15 cellular contexts compared by ENCODE assay signal in genomic region chr3:192929755-192930491, GRCh38. TPM values are rescaled to one million over a fixed set of nuclear protein-coding genes. Genes with fewer than 3 reads are reported as not detected.
DNase-seq lines count a peak whose midpoint lies in the region; ATAC-seq, FAIRE-seq and TF ChIP-seq lines count a peak whose summit lies in the region.
"Had no signal": no experiment of that assay in that cellular context is flagged by ENCODE, and none has a peak within 500 bp of the region (broad histone marks: within the 10 kb centered on the region; RNA-seq: fewer than 3 reads in every experiment).

No MANE protein-coding gene starts in this region.

- no peak for TF ChIP-seq CTCF in fibroblast of the aortic adventitia (IDR thresholded peaks at IDR 0.05; ENCODE audit: insufficient read depth, low read length)

- H3K4me3 ChIP-seq in fibroblast of the aortic adventitia (ENCODE audit: low read depth, low read length): no peak overlapping the region

- peak; percentile 42 for ATAC-seq in sciatic nerve
- no peak for ATAC-seq in HG02885 (IDR thresholded peaks at IDR 0.05; ENCODE audit: poor library complexity, unreplicated experiment)
- ATAC-seq: WTC11 had no signal

- FAIRE-seq in GM18507 (lab: Jason Lieb, UNC): peak; percentile 42
- FAIRE-seq: kidney had no signal

- DNase-seq in GM18507 (ENCODE audit: extremely low spot score, insufficient read length, low read depth) (no peak), NOMO-1 treated with DMSO at 0.1 percent for 48 hours (lab: John Stamatoyannopoulos, UW; ENCODE audit: unreplicated experiment) (peak; percentile 93), fibroblast of the aortic adventitia (ENCODE audit: low read depth) (peak; percentile 10), sciatic nerve (ENCODE audit: low spot score) (no peak), NCI-H2029 (lab: John Stamatoyannopoulos, UW) (no peak), kidney glomerular epithelial cell (lab: John Stamatoyannopoulos, UW) (no peak)
- DNase-seq: activated effector memory CD4-positive, alpha-beta T cell treated with Interleukin-2 at 50 U/mL for 16 hours; CD8-positive, alpha-beta memory T cell; erythroblast; head of caudate nucleus; kidney; NCI-H1092; NCI-H345 had no signal

- intact Hi-C loops in sciatic nerve (cut with DNase I): no loop called here

RNA-seq across cellular contexts. Expression of gene MB21D2, which starts 12.3 kb away (rescaled TPM):
- total RNA-seq in fibroblast of the aortic adventitia (ENCODE audit: low replicate concordance) (5.6 and 6.7 TPM in 2 replicates), sciatic nerve (7.8 TPM)

Comparison
In these comparisons a context has a peak if more than half of its experiments do, and no peak if none do; other contexts are left out.
1. DNase-seq: peak in NOMO-1 treated with DMSO at 0.1 percent for 48 hours (single experiment) and fibroblast of the aortic adventitia (single experiment); none in GM18507 (single experiment), sciatic nerve (single experiment), NCI-H2029 (single experiment) and kidney glomerular epithelial cell (single experiment).